In the genomic region with DNA sequence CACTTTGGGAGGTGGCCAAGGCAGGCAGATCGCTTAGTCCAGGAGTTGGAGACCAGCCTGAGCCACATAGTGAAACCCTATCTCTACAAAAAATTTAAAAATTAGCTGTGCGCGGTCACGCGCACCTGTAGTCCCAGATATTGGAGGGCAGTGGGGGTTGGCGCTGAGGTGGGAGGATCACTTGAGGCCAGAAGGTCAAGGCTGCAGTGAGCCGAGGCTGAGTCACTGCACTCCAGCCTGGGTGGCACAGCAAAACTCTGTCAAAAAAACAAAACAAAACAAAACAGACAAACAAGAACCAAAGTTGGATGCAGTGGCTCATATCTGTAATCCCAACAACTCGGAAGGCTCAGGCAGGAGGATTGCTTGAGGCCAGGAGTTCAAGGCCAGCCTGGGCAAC, we compare ENCODE assay signal across 1 cellular context.
TF ChIP-seq lines count a peak whose summit lies in the region.

No MANE protein-coding gene starts in this region.

TF ChIP-seq in HepG2, 621 proteins besides CTCF, POLR2A, EP300 and RAD21:
- TF ChIP-seq FOXP4 (CRISPR knock-in tag; IDR thresholded peaks at IDR 0.05) (peak; percentile 58; the same call in 1 of the 2 replicates), NR2F1 (CRISPR knock-in tag; IDR thresholded peaks at IDR 0.05) (peak; percentile 87 to 90), HNF4A (CRISPR knock-in tag; IDR thresholded peaks at IDR 0.05) (0 out of 2 replicates have a peak, but pooled peaks have one; percentile 11), RARA (CRISPR knock-in tag; IDR thresholded peaks at IDR 0.05) (peak; percentile 73), RXRB (CRISPR knock-in tag; IDR thresholded peaks at IDR 0.05; ENCODE audit: borderline replicate concordance) (0 out of 2 replicates have a peak, but pooled peaks have one; percentile 16), FOXP1 (IDR thresholded peaks at IDR 0.05) (0 out of 2 replicates have a peak, but pooled peaks have one; percentile 40), FOXP1 (CRISPR knock-in tag; IDR thresholded peaks at IDR 0.05) (peak; percentile 37; the same call in 1 of the 2 replicates), SP5 (CRISPR knock-in tag; IDR thresholded peaks at IDR 0.05; ENCODE audit: borderline replicate concordance, low read depth) (0 out of 2 replicates have a peak, but pooled peaks have one; percentile 36), FOSL1 (CRISPR knock-in tag; IDR thresholded peaks at IDR 0.05; ENCODE audit: borderline replicate concordance) (peak; percentile 23; the same call in 1 of the 2 replicates), FOSL2 (CRISPR knock-in tag; IDR thresholded peaks at IDR 0.05) (peak; percentile 87), RXRA (CRISPR knock-in tag; IDR thresholded peaks at IDR 0.05) (peak; percentile 22; the same call in 1 of the 2 replicates), NR2F6 (IDR thresholded peaks at IDR 0.05) (peak; percentile 83), NR2F6 (CRISPR knock-in tag; IDR thresholded peaks at IDR 0.05) (peak; percentile 91), SALL1 (CRISPR knock-in tag; IDR thresholded peaks at IDR 0.05) (peak; percentile 17; the same call in 1 of the 2 replicates), SAP130 (CRISPR knock-in tag; IDR thresholded peaks at IDR 0.05; ENCODE audit: low read depth) (peak; percentile 12; the same call in 1 of the 2 replicates)
- TF ChIP-seq, protein P1, sequence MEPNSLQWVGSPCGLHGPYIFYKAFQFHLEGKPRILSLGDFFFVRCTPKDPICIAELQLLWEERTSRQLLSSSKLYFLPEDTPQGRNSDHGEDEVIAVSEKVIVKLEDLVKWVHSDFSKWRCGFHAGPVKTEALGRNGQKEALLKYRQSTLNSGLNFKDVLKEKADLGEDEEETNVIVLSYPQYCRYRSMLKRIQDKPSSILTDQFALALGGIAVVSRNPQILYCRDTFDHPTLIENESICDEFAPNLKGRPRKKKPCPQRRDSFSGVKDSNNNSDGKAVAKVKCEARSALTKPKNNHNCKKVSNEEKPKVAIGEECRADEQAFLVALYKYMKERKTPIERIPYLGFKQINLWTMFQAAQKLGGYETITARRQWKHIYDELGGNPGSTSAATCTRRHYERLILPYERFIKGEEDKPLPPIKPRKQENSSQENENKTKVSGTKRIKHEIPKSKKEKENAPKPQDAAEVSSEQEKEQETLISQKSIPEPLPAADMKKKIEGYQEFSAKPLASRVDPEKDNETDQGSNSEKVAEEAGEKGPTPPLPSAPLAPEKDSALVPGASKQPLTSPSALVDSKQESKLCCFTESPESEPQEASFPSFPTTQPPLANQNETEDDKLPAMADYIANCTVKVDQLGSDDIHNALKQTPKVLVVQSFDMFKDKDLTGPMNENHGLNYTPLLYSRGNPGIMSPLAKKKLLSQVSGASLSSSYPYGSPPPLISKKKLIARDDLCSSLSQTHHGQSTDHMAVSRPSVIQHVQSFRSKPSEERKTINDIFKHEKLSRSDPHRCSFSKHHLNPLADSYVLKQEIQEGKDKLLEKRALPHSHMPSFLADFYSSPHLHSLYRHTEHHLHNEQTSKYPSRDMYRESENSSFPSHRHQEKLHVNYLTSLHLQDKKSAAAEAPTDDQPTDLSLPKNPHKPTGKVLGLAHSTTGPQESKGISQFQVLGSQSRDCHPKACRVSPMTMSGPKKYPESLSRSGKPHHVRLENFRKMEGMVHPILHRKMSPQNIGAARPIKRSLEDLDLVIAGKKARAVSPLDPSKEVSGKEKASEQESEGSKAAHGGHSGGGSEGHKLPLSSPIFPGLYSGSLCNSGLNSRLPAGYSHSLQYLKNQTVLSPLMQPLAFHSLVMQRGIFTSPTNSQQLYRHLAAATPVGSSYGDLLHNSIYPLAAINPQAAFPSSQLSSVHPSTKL (CRISPR knock-in tag; IDR thresholded peaks at IDR 0.05) = peak; percentile 46; the same call in 1 of the 2 replicates
